Comparison of ENCODE assay signal across 9 cellular contexts in the genomic region with DNA sequence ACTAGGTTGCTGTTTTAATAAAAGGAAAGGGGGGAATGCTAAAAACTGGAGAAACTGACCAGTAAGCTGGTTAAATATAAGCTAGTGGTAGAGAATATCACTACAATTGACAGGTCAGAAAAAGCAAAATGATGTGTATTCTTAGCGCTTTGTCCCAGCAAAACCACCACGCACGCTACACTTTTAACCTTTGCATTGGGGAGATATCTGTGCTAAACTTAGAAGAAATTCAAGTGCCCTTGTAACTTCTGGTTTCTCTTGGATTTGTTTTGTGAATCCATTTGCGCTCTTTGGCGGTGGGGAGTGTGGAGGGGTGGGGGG. TPM values are rescaled to one million over a fixed set of nuclear protein-coding genes. Genes with fewer than 3 reads are reported as not detected.
A peak's percentile ranks its signal among the peaks of the same experiment; 100 is the strongest.
DNase-seq lines count a peak whose midpoint lies in the region; ATAC-seq and TF ChIP-seq lines count a peak whose summit lies in the region.
"Had no signal": no experiment of that assay in that cellular context is flagged by ENCODE, and none has a peak within 500 bp of the region (broad histone marks: within the 10 kb centered on the region; RNA-seq: fewer than 3 reads in every experiment).

No MANE protein-coding gene starts in this region.

- intact Hi-C loops in left ventricle myocardium inferior (cut with micrococcal nuclease): no loop called here
- intact Hi-C loops in cardiac septum (cut with DNase I): loop anchor here (10.0 kb wide), 1 partner anchor 221 kb away; the partner anchor contains the start of gene GCSH

- ATAC-seq in GM21515 (IDR thresholded peaks at IDR 0.05; ENCODE audit: unreplicated experiment) (no peak), HG02610 (IDR thresholded peaks at IDR 0.05; ENCODE audit: unreplicated experiment) (no peak)

- H3K27ac ChIP-seq in left ventricle myocardium inferior (replicated peaks) (peak overlapping the region; percentile 95), brain microvascular endothelial cell (no peak overlapping the region)

- TF ChIP-seq CTCF in left ventricle myocardium inferior (IDR thresholded peaks at IDR 0.05; ENCODE audit: borderline replicate concordance) (no peak), brain microvascular endothelial cell (IDR thresholded peaks at IDR 0.05; ENCODE audit: low read depth, low read length, missing control alignments) (no peak)

- DNase-seq in left ventricle myocardium inferior (no peak), cardiac septum (ENCODE audit: low spot score) (no peak), brain microvascular endothelial cell (no peak), NCI-H82 (lab: John Stamatoyannopoulos, UW) (no peak), NCI-H2196 treated with DMSO at 0.1 percent for 48 hours (lab: John Stamatoyannopoulos, UW; ENCODE audit: unreplicated experiment) (no peak)

- H3K36me3 ChIP-seq in left ventricle myocardium inferior (no peaks in the 10 kb centered on the region), brain microvascular endothelial cell (replicated peaks) (no peaks in the 10 kb centered on the region)
- H3K36me3 ChIP-seq: uterus had no signal

- H3K9me3 ChIP-seq in left ventricle myocardium inferior (replicated peaks) (no peaks in the 10 kb centered on the region), mononuclear cell (ENCODE audit: low read depth, low read length) (no peaks in the 10 kb centered on the region)
- H3K9me3 ChIP-seq: uterus had no signal

- no peaks in the 10 kb centered on the region for H3K27me3 ChIP-seq in left ventricle myocardium inferior (ENCODE audit: low read depth)
- no peaks in the 10 kb centered on the region for H3K27me3 ChIP-seq in brain microvascular endothelial cell (replicated peaks)
- H3K27me3 ChIP-seq in mononuclear cell (ENCODE audit: insufficient read depth, low read length): no peaks in the 10 kb centered on the region
- H3K27me3 ChIP-seq: uterus had no signal

- peaks cover 73% of the 10 kb centered on the region for H3K4me1 ChIP-seq in left ventricle myocardium inferior
- H3K4me1 ChIP-seq in mononuclear cell (ENCODE audit: insufficient read depth, low read length): peaks cover 26% of the 10 kb centered on the region

- in situ Hi-C loops in brain microvascular endothelial cell (cut with HindIII; ENCODE audit: low pct_ligation_motif_present, low sequenced_read_pairs): no loop called here

- H3K4me3 ChIP-seq in left ventricle myocardium inferior (peak overlapping the region; percentile 93), brain microvascular endothelial cell (ENCODE audit: low read depth, low read length) (peak overlapping the region; percentile 90), mononuclear cell (ENCODE audit: low read length) (peak overlapping the region; percentile 97)

RNA-seq across cellular contexts. Expression of gene GAN, which starts 1.4 kb away (rescaled TPM):
- total RNA-seq in left ventricle myocardium inferior (9.0 TPM), cardiac septum (13.3 TPM), mononuclear cell (4.8 TPM)
